Comparison of ENCODE assay signal across 22 cellular contexts in genomic region chr19:37935341-37935740, GRCh38. TPM values are rescaled to one million over a fixed set of nuclear protein-coding genes. Genes with fewer than 3 reads are reported as not detected.
DNase-seq lines count a peak whose midpoint lies in the region; ATAC-seq, FAIRE-seq and TF ChIP-seq lines count a peak whose summit lies in the region.
"Had no signal": no experiment of that assay in that cellular context is flagged by ENCODE, and none has a peak within 500 bp of the region (broad histone marks: within the 10 kb centered on the region; RNA-seq: fewer than 3 reads in every experiment).

No MANE protein-coding gene starts in this region.

- CTCF ChIA-PET in Calu3 (lab: Charles Lee) (no interaction called here), GM12878 (lab: Yijun Ruan, JAX) (no interaction called here)

- H3K4me1 ChIP-seq in GM12878 (ENCODE audit: control insufficient read depth, insufficient read depth, low read length): peaks cover 21% of the 10 kb centered on the region

- H3K9ac ChIP-seq in GM12878 (ENCODE audit: control insufficient read depth, insufficient read depth, low read length): no peak overlapping the region

- H4K20me1 ChIP-seq in GM12878 (ENCODE audit: control insufficient read depth, insufficient read depth): no peaks in the 10 kb centered on the region

- peaks cover 4 to 25% of the 10 kb centered on the region in 2 experiments; a peak in 3 of 4 replicates for H3K36me3 ChIP-seq in GM12878 (ENCODE audit: control insufficient read depth in 2 of 2, insufficient read depth in 2 of 2, low read length in 1 of 2)

- 7% methylated on average over 1 of the region's 1 CpG for WGBS in GM12878 (ENCODE audit: insufficient coverage, insufficient replicate concordance, low lambda C conversion rate, missing lambda C conversion rate)

- no peak for DNase-seq in Calu3
- no peak for DNase-seq in GM12878 (ENCODE audit: low read depth, low spot score)
- DNase-seq in naive B cell: no peak
- DNase-seq in stimulated activated effector memory CD8-positive, alpha-beta T cell treated with anti-CD3 and anti-CD28 coated beads, Interleukin-12 subunit alpha, Interleukin-12 subunit beta, amount 100 ng/mL, for 72 hours (ENCODE audit: low spot score in 2 of 2): no peak
- DNase-seq in COLO668 (lab: John Stamatoyannopoulos, UW; ENCODE audit: unreplicated experiment): no peak
- DNase-seq: C1 segment of cervical spinal cord; CD8-positive, alpha-beta memory T cell; DMS79 treated with DMSO at 0.1 percent for 48 hours; Kasumi-1; NCI-H1694; NCI-H446 treated with DMSO at 0.1 percent for 48 hours; NCI-H526 treated with DMSO at 0.1 percent for 48 hours; PC-3; T-helper 2 cell had no signal

- TF ChIP-seq CTCF in Calu3 (IDR thresholded peaks at IDR 0.05; ENCODE audit: unreplicated experiment): no peak
- no peak for TF ChIP-seq CTCF in GM12878 (IDR thresholded peaks at IDR 0.05 in 2 of 3, conservative IDR thresholded peaks at IDR 0.05 in 1 of 3; ENCODE audit: control insufficient read depth in 2 of 3, extremely low read depth in 1 of 3, insufficient read depth in 1 of 3, low read depth in 3 of 3, low read length in 3 of 3)

- TF ChIP-seq RAD21 in GM12878 (IDR thresholded peaks at IDR 0.05; ENCODE audit: insufficient read depth, low read depth, low read length): no peak

- TF ChIP-seq POLR2A in GM12878 (IDR thresholded peaks at IDR 0.05; ENCODE audit: low read depth, low read length): no peak

- no peak overlapping the region for H3K4me3 ChIP-seq in GM12878
- H3K4me3 ChIP-seq: SK-N-MC had no signal

- peaks cover 83% of the 10 kb centered on the region for H3K79me2 ChIP-seq in GM12878 (ENCODE audit: control insufficient read depth, insufficient read depth, low read length)

- no peaks in the 10 kb centered on the region for H3K27me3 Mint-ChIP-seq in Calu3 (ENCODE audit: unreplicated experiment)
- H3K27me3 Mint-ChIP-seq in naive B cell: no peaks in the 10 kb centered on the region
- H3K27me3 Mint-ChIP-seq: CD8-positive, alpha-beta memory T cell had no signal

- POLR2A ChIA-PET in GM12878 (lab: Charles Lee): no interaction called here

- no peaks in the 10 kb centered on the region for H3K9me3 Mint-ChIP-seq in Calu3 (ENCODE audit: low read depth, unreplicated experiment)
- H3K9me3 Mint-ChIP-seq in naive B cell: peaks cover 0 to 8% (median 4%) of the 10 kb centered on the region in 7 donors
- no peaks in the 10 kb centered on the region for H3K9me3 Mint-ChIP-seq in stimulated activated effector memory CD8-positive, alpha-beta T cell treated with anti-CD3 and anti-CD28 coated beads, Interleukin-12 subunit alpha, Interleukin-12 subunit beta, amount 100 ng/mL, for 72 hours

- H3K27me3 ChIP-seq in GM12878 (replicated peaks in 1 of 2; ENCODE audit: control insufficient read depth in 2 of 2, insufficient read depth in 2 of 2, low read length in 1 of 2): no peaks in the 10 kb centered on the region

- no peak overlapping the region for H3K27ac ChIP-seq in GM12878 (ENCODE audit: control insufficient read depth, insufficient read depth)
- H3K27ac ChIP-seq: RWPE1, SK-N-MC had no signal

- no peak for FAIRE-seq in GM12878 (lab: Jason Lieb, UNC)
- FAIRE-seq: GM12891, H1 had no signal

- peak overlapping the region; percentile 91 for H3K27ac Mint-ChIP-seq in Calu3 (ENCODE audit: unreplicated experiment)
- H3K27ac Mint-ChIP-seq in naive B cell: peak overlapping the region in 4 of 6 donors; percentile 61 to 84 (median 73)
- no peak overlapping the region for H3K27ac Mint-ChIP-seq in stimulated activated effector memory CD8-positive, alpha-beta T cell treated with anti-CD3 and anti-CD28 coated beads, Interleukin-12 subunit alpha, Interleukin-12 subunit beta, amount 100 ng/mL, for 72 hours
- H3K27ac Mint-ChIP-seq: CD8-positive, alpha-beta memory T cell had no signal

- H3K4me3 Mint-ChIP-seq in Calu3 (ENCODE audit: low read depth, unreplicated experiment) (peak overlapping the region; percentile 24), naive B cell (peak overlapping the region in 4 of 8 donors; percentile 20 to 33 (median 26))
- H3K4me3 Mint-ChIP-seq in stimulated activated effector memory CD8-positive, alpha-beta T cell treated with anti-CD3 and anti-CD28 coated beads, Interleukin-12 subunit alpha, Interleukin-12 subunit beta, amount 100 ng/mL, for 72 hours: no peak overlapping the region
- H3K4me3 Mint-ChIP-seq: CD8-positive, alpha-beta memory T cell had no signal

- peaks cover 61% of the 10 kb centered on the region for H3K4me1 Mint-ChIP-seq in Calu3 (ENCODE audit: low read depth, unreplicated experiment)
- peaks cover 62 to 98% (median 83%) of the 10 kb centered on the region in 3 donors for H3K4me1 Mint-ChIP-seq in naive B cell
- H3K4me1 Mint-ChIP-seq in stimulated activated effector memory CD8-positive, alpha-beta T cell treated with anti-CD3 and anti-CD28 coated beads, Interleukin-12 subunit alpha, Interleukin-12 subunit beta, amount 100 ng/mL, for 72 hours: peaks cover 9% of the 10 kb centered on the region

- peaks cover 31% of the 10 kb centered on the region for H3K9me3 ChIP-seq in GM12878 (replicated peaks; ENCODE audit: control insufficient read depth, insufficient read depth, low read length)

- SMC1A ChIA-PET in GM12878 (lab: Charles Lee; ENCODE audit: uncharacterized antibody, unreplicated experiment): no interaction called here

- BruUV-seq in Calu3 (replicated peaks; lab: Mats Ljungman, UMichigan): no TSS peak
- BruUV-seq in GM12878 (replicated peaks; lab: Mats Ljungman, UMichigan): TSS peak; percentile 9

- intact Hi-C loops in Calu3 (cut with micrococcal nuclease; ENCODE audit: unreplicated experiment): loop anchor here (5.0 kb wide), 1 partner anchor 67 kb away; no protein-coding TSS in a partner anchor
- intact Hi-C loops in GM12878 (cut with micrococcal nuclease; ENCODE audit: unreplicated experiment): no loop called here

- H3K36me3 Mint-ChIP-seq in Calu3 (ENCODE audit: insufficient read depth, unreplicated experiment) (peaks cover 34% of the 10 kb centered on the region), naive B cell (peaks cover 0 to 23% of the 10 kb centered on the region in 2 donors)
- H3K36me3 Mint-ChIP-seq in stimulated activated effector memory CD8-positive, alpha-beta T cell treated with anti-CD3 and anti-CD28 coated beads, Interleukin-12 subunit alpha, Interleukin-12 subunit beta, amount 100 ng/mL, for 72 hours: no peaks in the 10 kb centered on the region

- RAD21 ChIA-PET in GM12878 (lab: Charles Lee; ENCODE audit: unreplicated experiment): interaction anchor here (1.2 kb wide), 1 partner anchor 19 kb away, joined by 3 read pairs; no protein-coding TSS in a partner anchor

- no peak overlapping the region for H2AFZ ChIP-seq in GM12878 (ENCODE audit: control insufficient read depth, low read depth, low read length)

- no peak overlapping the region for H3K4me2 ChIP-seq in GM12878 (ENCODE audit: control insufficient read depth, insufficient read depth)

- TF ChIP-seq EP300 in GM12878 (IDR thresholded peaks at IDR 0.05; ENCODE audit: borderline replicate concordance in 1 of 2, control insufficient read depth in 1 of 2, low read depth in 2 of 2, low read length in 2 of 2): no peak

- in situ Hi-C loops in GM12878 (cut with MboI): no loop called here

- ATAC-seq in GM12878 (no peak), naive B cell (ENCODE audit: low read depth in 2 of 2) (no peak), HG02763 (IDR thresholded peaks at IDR 0.05; ENCODE audit: unreplicated experiment) (no peak), GM19467 (IDR thresholded peaks at IDR 0.05; ENCODE audit: unreplicated experiment) (no peak)
- no peak for ATAC-seq in stimulated activated effector memory CD8-positive, alpha-beta T cell treated with anti-CD3 and anti-CD28 coated beads, Interleukin-12 subunit alpha, Interleukin-12 subunit beta, amount 100 ng/mL, for 72 hours
- ATAC-seq: HCT116, PC-3 had no signal

RNA-seq across cellular contexts. Expression of gene SIPA1L3, which starts 28.3 kb away (rescaled TPM):
- 115 and 127 TPM in 2 replicates for total RNA-seq in Calu3 (2022)
- total RNA-seq in GM12878 (2013; cell fraction: nucleolus; rRNA removed): 281 and 318 TPM in 2 replicates
- 21.8 and 23.7 TPM in 2 replicates for total RNA-seq in GM12878 (2014; rRNA removed)
- 25.1 and 25.2 TPM in 2 replicates for total RNA-seq in GM12878 (2014; rRNA removed; fragmentation: Illumina TruSeq; extraction: Trizol)
- total RNA-seq in GM12878 (2021): 66.2 and 71.1 TPM in 2 replicates
- 10.4 TPM for polyA plus RNA-seq in GM12878 (2011; ENCODE audit: low read depth)
- 8.5 and 14.3 TPM in 2 replicates for polyA plus RNA-seq in GM12878 (2011; rRNA removed)
- polyA plus RNA-seq in GM12878 (2011; cell fraction: cytosol; rRNA removed): 10.2 and 16.8 TPM in 2 replicates
- 17.8 and 28.7 TPM in 2 replicates for polyA plus RNA-seq in GM12878 (2011; cell fraction: nucleus; rRNA removed)
- polyA plus RNA-seq in GM12878 (2012): 19.0 and 28.9 TPM in 2 replicates
- polyA plus RNA-seq in GM12878 (2014; fragmentation: Illumina TruSeq; extraction: Trizol): 14.5 and 19.1 TPM in 2 replicates
- polyA plus RNA-seq in GM12878 (2014; fragmentation: Nextera tagmentation; extraction: Ambion mirVana): under 1 TPM; 0.24 to 0.63 TPM
- 19.2 and 24.2 TPM in 2 replicates for polyA plus RNA-seq in GM12878 (2014; rRNA removed)
- 10 to 100 TPM; 17.7 to 23.3 TPM for polyA plus RNA-seq in GM12878 (2016; fragmentation: Nextera tagmentation; extraction: Ambion mirVana)
- polyA minus RNA-seq in GM12878 (2011; rRNA and poly(A)+ RNA removed): 33.6 and 41.5 TPM in 2 replicates
- 32.3 and 34.3 TPM in 2 replicates for polyA minus RNA-seq in GM12878 (2011; cell fraction: cytosol; rRNA and poly(A)+ RNA removed)
- polyA minus RNA-seq in GM12878 (2011; cell fraction: nucleus; rRNA and poly(A)+ RNA removed): 23.3 and 46.3 TPM in 2 replicates
- polyA plus RNA-seq in naive B cell (ENCODE audit: low read depth in 6 of 6): 10 to 100 TPM in 5 of 6 donors, 1 to 10 TPM in 1; 9.2 to 43.0 (median 19.5) TPM

RNA-seq across cellular contexts. Expression of gene WDR87, which starts 28.9 kb away (rescaled TPM):
- total RNA-seq in Calu3 (2022) (not detected in 2 replicates), GM12878 (2014; rRNA removed) (under 0.01 TPM in 1 of 2 replicates, not detected in the other), GM12878 (2014; rRNA removed; fragmentation: Illumina TruSeq; extraction: Trizol) (not detected in 2 replicates), GM12878 (2021) (not detected in 2 replicates)
- total RNA-seq in GM12878 (2013; cell fraction: nucleolus; rRNA removed): not detected in 2 replicates
- polyA plus RNA-seq in GM12878 (2011; ENCODE audit: low read depth): not detected
- polyA plus RNA-seq in GM12878 (2011; rRNA removed) (not detected in 2 replicates), GM12878 (2014; fragmentation: Illumina TruSeq; extraction: Trizol) (0.03 TPM in 1 of 2 replicates, not detected in the other), GM12878 (2014; fragmentation: Nextera tagmentation; extraction: Ambion mirVana) (not detected), GM12878 (2014; rRNA removed) (not detected in 2 replicates), GM12878 (2016; fragmentation: Nextera tagmentation; extraction: Ambion mirVana) (not detected), naive B cell (ENCODE audit: low read depth in 6 of 6) (under 1 TPM in 1 of 6 donors, not detected in 5; 0.03 TPM)
- not detected in 2 replicates for polyA plus RNA-seq in GM12878 (2011; cell fraction: cytosol; rRNA removed)
- not detected in 2 replicates for polyA plus RNA-seq in GM12878 (2011; cell fraction: nucleus; rRNA removed)
- polyA plus RNA-seq in GM12878 (2012): not detected in 2 replicates
- not detected in 2 replicates for polyA minus RNA-seq in GM12878 (2011; rRNA and poly(A)+ RNA removed)
- polyA minus RNA-seq in GM12878 (2011; cell fraction: cytosol; rRNA and poly(A)+ RNA removed): not detected in 2 replicates
- polyA minus RNA-seq in GM12878 (2011; cell fraction: nucleus; rRNA and poly(A)+ RNA removed): not detected in 2 replicates
- total RNA-seq: CD8-positive, alpha-beta memory T cell; H1; MCF 10A; PC-3 had no signal
- polyA plus RNA-seq: CD8-positive, alpha-beta memory T cell; H1 had no signal
